1 cellular context compared by ENCODE assay signal in the genomic region with DNA sequence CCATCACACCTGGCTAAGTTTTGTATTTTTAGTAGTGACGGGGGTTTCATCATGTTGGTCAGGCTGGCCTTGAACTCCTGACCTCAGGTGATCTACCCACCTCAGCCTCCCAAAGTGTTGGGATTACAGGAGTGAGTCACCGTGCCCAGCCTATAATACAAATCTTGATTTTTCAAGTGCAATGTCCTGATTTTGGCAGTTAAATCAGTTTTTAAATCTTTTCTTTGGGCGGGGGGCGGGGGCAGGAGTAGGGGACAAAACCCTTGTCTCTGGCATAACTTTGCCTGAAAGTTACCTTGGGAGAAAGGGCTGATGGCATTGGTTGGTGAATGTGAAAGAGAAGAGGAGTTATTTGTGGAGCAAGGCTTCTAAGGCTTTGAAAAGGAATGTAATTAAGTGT.
TF ChIP-seq lines count a peak whose summit lies in the region.

No MANE protein-coding gene starts in this region.

TF ChIP-seq in K562, 482 proteins besides CTCF, POLR2A, EP300 and RAD21:
- TF ChIP-seq ZNF23 (CRISPR knock-in tag; IDR thresholded peaks at IDR 0.05): no peak
- TF ChIP-seq KDM1A (IDR thresholded peaks at IDR 0.05): peak; percentile 75 to 77; a peak in 3 of 4 replicates
